ENCODE assay signal across 8 cellular contexts in the genomic region with DNA sequence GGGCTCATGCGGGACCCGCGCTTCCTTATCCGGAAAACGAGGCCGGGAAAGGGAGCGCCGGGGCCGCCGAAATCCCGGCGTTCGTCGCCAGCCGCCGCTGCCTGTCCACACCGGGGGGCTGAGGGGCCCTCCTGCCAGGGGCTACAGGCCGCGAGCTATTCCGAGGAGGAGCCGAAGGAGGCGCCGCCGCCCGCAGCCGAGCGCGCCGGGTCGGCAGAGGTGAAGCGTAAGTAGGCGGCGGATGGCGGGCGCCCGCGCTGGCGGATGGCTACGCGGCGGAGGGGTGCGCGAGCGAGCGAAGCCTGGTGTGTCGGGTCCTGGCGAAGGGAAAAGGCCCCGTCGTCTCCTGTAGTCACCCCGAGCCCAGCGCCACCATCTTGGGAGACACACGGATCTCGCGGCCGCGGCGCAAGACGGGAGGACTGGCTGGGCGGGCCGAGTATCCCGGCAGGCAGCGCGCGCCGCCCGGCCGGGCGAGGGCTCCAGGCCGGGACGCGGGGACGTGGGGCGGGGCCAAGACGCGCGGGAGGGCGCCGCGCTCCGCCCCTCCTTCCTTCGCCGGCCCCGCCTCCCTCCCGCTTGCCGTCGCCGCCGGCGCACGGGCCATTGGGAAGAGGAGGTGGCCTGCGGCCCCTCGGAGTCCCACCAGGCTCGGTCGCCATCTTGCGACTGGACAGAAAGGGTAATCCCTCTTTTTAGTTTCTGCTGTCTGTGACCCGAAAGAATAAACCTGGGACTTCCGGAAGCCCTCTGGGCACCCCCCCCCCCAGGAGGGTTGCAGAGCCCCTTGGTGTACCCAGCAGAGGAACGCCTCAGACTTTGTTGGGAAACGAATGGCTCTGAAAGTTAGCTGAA. TPM values are rescaled to one million over a fixed set of nuclear protein-coding genes. Genes with fewer than 3 reads are reported as not detected.
DNase-seq lines count a peak whose midpoint lies in the region; ATAC-seq, FAIRE-seq and TF ChIP-seq lines count a peak whose summit lies in the region.

A gene (minus strand): TSS at position 424 of the 855 bp plus-strand sequence. CDS start 29,917 bp downstream, outside the sequence.

- H3K9ac ChIP-seq in trophoblast cell (ENCODE audit: low read length), result peak within 1 kb of the TSS; percentile 100

- H2BK5ac ChIP-seq in trophoblast cell (ENCODE audit: low read depth, low read length, poor library complexity), result peak within 1 kb of the TSS; percentile 94

- peak; percentile 69 for DNase-seq in GM12892 (ENCODE audit: insufficient read length)
- DNase-seq in NCI-H1417 (lab: John Stamatoyannopoulos, UW), result peak; percentile 81 to 96 (median 96)
- peak; percentile 67 to 88 (median 80) for DNase-seq in T-cell
- peak; percentile 95 for DNase-seq in cardiac septum (ENCODE audit: low spot score)
- peak; percentile 90 to 95 for DNase-seq in trophoblast cell
- peak; percentile 78 to 84 for DNase-seq in tibial nerve (ENCODE audit: low spot score in 2 of 2)

- H3K4me1 Mint-ChIP-seq in T-cell, result peaks cover 37 to 45% (median 37%) of the 10 kb centered on the region in 3 donors

- peak within 1 kb of the TSS; percentile 60 for H2AK5ac ChIP-seq in trophoblast cell (ENCODE audit: low read length)

- peak within 1 kb of the TSS; percentile 20 for H2BK12ac ChIP-seq in trophoblast cell (ENCODE audit: low read length)

- TF ChIP-seq EP300 in tibial nerve (IDR thresholded peaks at IDR 0.05), result peak in 1 of 2 donors; percentile 85

- H3K4me3 Mint-ChIP-seq in T-cell, result peak within 1 kb of the TSS; percentile 85 to 92 (median 88)

- no peaks in the 10 kb centered on the region for H3K27me3 Mint-ChIP-seq in T-cell

- TF ChIP-seq POLR2A in GM12892 (IDR thresholded peaks at IDR 0.05; ENCODE audit: low read depth, low read length), result peak; percentile 90
- TF ChIP-seq POLR2A in tibial nerve (IDR thresholded peaks at IDR 0.05), result peak; percentile 34 to 74

- CTCF ChIA-PET in T-cell (lab: Charles Lee), result interaction anchor here in 1 of 2 donors (0.6 to 0.7 kb wide), 2 partner anchors 64 to 819 kb away, joined by 3 to 7 read pairs; no protein-coding TSS in a partner anchor

- H3K23ac ChIP-seq in trophoblast cell (ENCODE audit: low read length), result peak within 1 kb of the TSS; percentile 58

- intact Hi-C loops in cardiac septum (cut with DNase I), result loop anchor here (1.0 kb wide), 1 partner anchor 93 kb away; no protein-coding TSS in a partner anchor

- H3K79me2 ChIP-seq in trophoblast cell (ENCODE audit: control insufficient read depth, insufficient read depth, low read length, poor library complexity), result peaks cover 17% of the 10 kb centered on the region

- H4K8ac ChIP-seq in trophoblast cell (ENCODE audit: low read depth, low read length), result peak within 1 kb of the TSS; percentile 98

- H3K27ac ChIP-seq in adipose tissue (ENCODE audit: low read depth, low read length) (peak within 1 kb of the TSS; percentile 98), trophoblast cell (ENCODE audit: low read depth, low read length) (peak within 1 kb of the TSS; percentile 90), tibial nerve (peak within 1 kb of the TSS; percentile 82 to 100 (median 96))

- H3K36me3 Mint-ChIP-seq in T-cell, result peaks cover 7% of the 10 kb centered on the region

- H3K36me3 ChIP-seq in trophoblast cell (ENCODE audit: control insufficient read depth in 1 of 2, insufficient read depth in 2 of 2, low read length in 2 of 2) (no peaks in the 10 kb centered on the region), tibial nerve (no peaks in the 10 kb centered on the region)

- ATAC-seq in HG02763 (IDR thresholded peaks at IDR 0.05; ENCODE audit: unreplicated experiment), result peak; percentile 87
- peak; percentile 92 to 97 (median 93) for ATAC-seq in T-cell (replicated peaks in 1 of 4)

- H3K18ac ChIP-seq in trophoblast cell (ENCODE audit: low read length), result peak within 1 kb of the TSS; percentile 98

- H3K79me1 ChIP-seq in trophoblast cell (ENCODE audit: low read length), result peaks cover 9% of the 10 kb centered on the region

- peak within 1 kb of the TSS; percentile 97 for H2BK120ac ChIP-seq in trophoblast cell (ENCODE audit: insufficient read depth, low read length, poor library complexity)

- H3K9me3 ChIP-seq in trophoblast cell (ENCODE audit: insufficient read depth, low read depth, low read length), result no peaks in the 10 kb centered on the region
- no peaks in the 10 kb centered on the region for H3K9me3 ChIP-seq in tibial nerve

- H3K27me3 ChIP-seq in trophoblast cell (ENCODE audit: insufficient read depth, low read length) (no peaks in the 10 kb centered on the region), tibial nerve (no peaks in the 10 kb centered on the region)

- POLR2A ChIA-PET in T-cell (lab: Charles Lee), result no interaction called here

- H4K91ac ChIP-seq in trophoblast cell (ENCODE audit: low read depth, low read length), result peak within 1 kb of the TSS; percentile 88

- FAIRE-seq in GM12892 (lab: Jason Lieb, UNC), result peak; percentile 99

- H4K12ac ChIP-seq in trophoblast cell (ENCODE audit: low read depth, low read length), result peak within 1 kb of the TSS; percentile 99

- 0% methylated on average over 71 to 99 of the region's 99 CpGs for WGBS in adipose tissue, 3 donors
- WGBS in trophoblast cell (ENCODE audit: extremely low coverage, insufficient coverage, insufficient read length), result no CpG with 5 or more reads among the region's 99 CpGs
- 0 to 1% methylated on average over 18 to 76 of the region's 99 CpGs for WGBS in tibial nerve, 2 donors

- H3K4me2 ChIP-seq in trophoblast cell (ENCODE audit: low read length), result peak within 1 kb of the TSS; percentile 99

- H3K14ac ChIP-seq in trophoblast cell (ENCODE audit: low read length), result peak within 1 kb of the TSS; percentile 98

- H3K27ac Mint-ChIP-seq in T-cell, result peak within 1 kb of the TSS; percentile 84 to 89

- H3K4ac ChIP-seq in trophoblast cell (ENCODE audit: low read depth, low read length), result peak within 1 kb of the TSS; percentile 98

- H2AFZ ChIP-seq in trophoblast cell (ENCODE audit: insufficient read depth, low read length, poor library complexity), result peak within 1 kb of the TSS; percentile 96

- H3K4me3 ChIP-seq in trophoblast cell (ENCODE audit: low read depth, low read length) (peak within 1 kb of the TSS; percentile 98), tibial nerve (peak within 1 kb of the TSS; percentile 71 to 99 (median 88))

- peak; percentile 8 to 46 (median 15) for TF ChIP-seq CTCF in tibial nerve (IDR thresholded peaks at IDR 0.05)

- no peaks in the 10 kb centered on the region for H3K9me3 Mint-ChIP-seq in T-cell

- H3K4me1 ChIP-seq in trophoblast cell (ENCODE audit: control insufficient read depth in 1 of 2, insufficient read depth in 2 of 2, low read length in 2 of 2) (no peaks in the 10 kb centered on the region), tibial nerve (peaks cover 0 to 47% (median 21%) of the 10 kb centered on the region in 4 donors)

RNA-seq across cellular contexts. Expression of the gene that starts here (rescaled TPM):
- polyA plus RNA-seq in GM12892 (2012; ENCODE audit: missing spikeins), result 37.5 TPM
- total RNA-seq in T-cell (100 to 1,000 TPM; 115 to 119 (median 118) TPM), cardiac septum (121 TPM), tibial nerve (10 to 100 TPM; 63.0 to 83.0 (median 77.1) TPM)
- 10 to 100 TPM; 11.0 to 26.1 (median 18.7) TPM for polyA plus RNA-seq in adipose tissue
- polyA plus RNA-seq in trophoblast cell (2013), result 49.5 and 50.0 TPM in 2 replicates

Comparison
In these comparisons a context has a peak if more than half of its experiments do, and no peak if none do; other contexts are left out.
1. Peak in every context shown above with its lines: DNase-seq, ATAC-seq, H3K4me3 ChIP-seq and H3K27ac ChIP-seq.